ENCODE assay signal across 9 cellular contexts in the genomic region with DNA sequence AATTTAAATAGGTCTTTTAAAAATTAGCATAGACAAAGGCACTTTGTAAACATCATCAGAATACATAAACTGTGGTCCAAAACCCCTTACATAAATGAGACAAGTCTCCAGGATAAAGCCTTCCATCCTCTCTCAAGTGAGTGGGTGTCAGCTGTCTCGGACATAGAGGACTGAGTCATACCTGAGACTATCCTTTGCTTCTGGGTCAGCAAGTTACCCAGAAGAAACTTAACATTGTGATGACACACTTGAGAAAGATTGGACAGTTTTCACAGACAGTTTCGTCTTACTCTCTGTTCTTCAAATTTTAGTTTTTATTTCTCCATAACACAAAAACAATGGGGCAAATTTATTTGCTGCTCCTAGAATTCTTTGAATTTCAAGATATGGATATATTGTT.
DNase-seq lines count a peak whose midpoint lies in the region; ATAC-seq and TF ChIP-seq lines count a peak whose summit lies in the region.
"Had no signal": no experiment of that assay in that cellular context is flagged by ENCODE, and none has a peak within 500 bp of the region (broad histone marks: within the 10 kb centered on the region; RNA-seq: fewer than 3 reads in every experiment).

No MANE protein-coding gene starts in this region.

- H3K9me3 ChIP-seq in RWPE2 (ENCODE audit: severe bottlenecking) (peaks cover 7% of the 10 kb centered on the region), gastrocnemius medialis (peaks cover 0 to 2% (median 0%) of the 10 kb centered on the region in 3 donors)

- H3K4me3 ChIP-seq in RWPE2 (ENCODE audit: severe bottlenecking) (no peak overlapping the region), gastrocnemius medialis (no peak overlapping the region)

- TF ChIP-seq POLR2A in gastrocnemius medialis (IDR thresholded peaks at IDR 0.05): no peak

- intact Hi-C loops in gastrocnemius medialis (cut with DNase I; ENCODE audit: low total_unique reads): no loop called here

- no peak overlapping the region for H3K27ac ChIP-seq in RWPE2 (ENCODE audit: poor library complexity, severe bottlenecking)
- peak overlapping the region in 2 of 4 donors; percentile 2 to 19 for H3K27ac ChIP-seq in gastrocnemius medialis

- H3K36me3 ChIP-seq in RWPE2 (ENCODE audit: low read depth): no peaks in the 10 kb centered on the region
- H3K36me3 ChIP-seq in gastrocnemius medialis: no peaks in the 10 kb centered on the region

- no peaks in the 10 kb centered on the region for H3K4me1 ChIP-seq in RWPE2 (ENCODE audit: insufficient read depth, poor library complexity, severe bottlenecking)
- H3K4me1 ChIP-seq in gastrocnemius medialis: peaks cover 0 to 18% of the 10 kb centered on the region in 2 donors

- H3K27me3 ChIP-seq in RWPE2 (ENCODE audit: insufficient read depth, poor library complexity, severe bottlenecking): no peaks in the 10 kb centered on the region
- no peaks in the 10 kb centered on the region for H3K27me3 ChIP-seq in gastrocnemius medialis

- ATAC-seq in GM18907 (IDR thresholded peaks at IDR 0.05; ENCODE audit: unreplicated experiment): peak; percentile 91
- ATAC-seq in HG02798 (IDR thresholded peaks at IDR 0.05; ENCODE audit: poor library complexity, unreplicated experiment): peak; percentile 87
- peak; percentile 88 for ATAC-seq in RWPE2 (ENCODE audit: low read depth)
- peak; percentile 60 to 80 for ATAC-seq in gastrocnemius medialis

- TF ChIP-seq CTCF in RWPE2 (IDR thresholded peaks at IDR 0.05; ENCODE audit: poor library complexity, severe bottlenecking): no peak
- TF ChIP-seq CTCF in gastrocnemius medialis (IDR thresholded peaks at IDR 0.05 in 4 of 5, conservative IDR thresholded peaks at IDR 0.05 in 1 of 5): no peak

- in situ Hi-C loops in gastrocnemius medialis (cut with MboI; ENCODE audit: low sequenced_read_pairs in 4 of 4): no loop called here

- DNase-seq in RWPE2 (ENCODE audit: low spot score) (no peak), gastrocnemius medialis (no peak), SKM-1 (lab: John Stamatoyannopoulos, UW; ENCODE audit: unreplicated experiment) (no peak), retina (no peak), T1000 (lab: John Stamatoyannopoulos, UW) (no peak)
- DNase-seq in activated CD8-positive, alpha-beta memory T cell treated with anti-CD3 and anti-CD28 coated beads, Interleukin-2, amount 50 U/mL, for 4 hours: no peak
- DNase-seq: Kasumi-1 had no signal
